28 cellular contexts compared by ENCODE assay signal in the genomic region with DNA sequence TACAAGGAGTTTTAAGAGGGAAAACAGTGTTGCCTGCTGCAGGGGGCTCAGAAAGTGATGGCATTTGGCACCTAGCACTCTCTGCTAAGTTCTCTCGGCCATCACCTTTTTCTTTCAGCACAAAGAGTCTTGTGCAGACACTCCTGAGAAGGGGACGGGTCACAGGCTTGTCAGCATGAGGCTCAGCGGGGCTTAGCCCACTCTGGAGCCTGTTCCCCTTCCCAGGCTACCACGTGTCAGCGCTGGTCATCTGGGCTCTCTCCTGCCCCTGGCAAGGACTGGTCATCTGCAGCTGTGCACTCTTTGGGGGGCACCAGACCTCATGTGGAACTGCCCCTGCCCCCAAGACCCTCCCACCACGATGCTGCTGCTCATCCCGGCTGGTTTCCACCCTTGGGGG.
"Had no signal": no experiment of that assay in that cellular context is flagged by ENCODE, and none has a peak within 500 bp of the region (broad histone marks: within the 10 kb centered on the region; RNA-seq: fewer than 3 reads in every experiment).

No MANE protein-coding gene starts in this region.

- H3K36me3 Mint-ChIP-seq: naive thymus-derived CD8-positive, alpha-beta T cell; natural killer cell treated with Interleukin-12 subunit alpha and Interleukin-12 subunit beta and Interleukin-15 and Interleukin-18, amount 100 ng/mL, for 72 hours; stimulated activated effector memory CD8-positive, alpha-beta T cell treated with anti-CD3 and anti-CD28 coated beads, Interleukin-12 subunit alpha, Interleukin-12 subunit beta, amount 100 ng/mL, for 72 hours; stimulated activated naive B cell treated with anti-CD40 and anti-IgM and Interleukin-4, amounts not matched to agents 10 μg/mL and 1 μg/mL and 100 μg/mL, for 72 hours had no signal

- DNase-seq: naive thymus-derived CD8-positive, alpha-beta T cell; nephron progenitor cell; nucleus accumbens; pancreas; right cardiac atrium; right lobe of liver; sigmoid colon; small intestine; stimulated activated CD4-positive, alpha-beta T cell treated with anti-CD3 and anti-CD28 coated beads, Interleukin-15, amount 100 ng/mL, for 24 hours; stimulated activated CD4-positive, alpha-beta T cell treated with anti-CD3 and anti-CD28 coated beads, Interleukin-2, amount 100 ng/mL, for 24 hours; stimulated activated CD4-positive, alpha-beta T cell treated with anti-CD3 and anti-CD28 coated beads, Interleukin-2, amount 100 ng/mL, for 48 hours; stimulated activated CD4-positive, alpha-beta T cell treated with anti-CD3 and anti-CD28 coated beads, Interleukin-4, amount 100 ng/mL, for 24 hours; stimulated activated naive B cell treated with anti-CD40 and anti-IgM and Interleukin-4, amounts not matched to agents 10 μg/mL and 1 μg/mL and 100 μg/mL, for 72 hours; stimulated activated naive CD4-positive, alpha-beta T cell treated with Interleukin-2 at 50 U/mL for 16 hours; stomach; thyroid gland; trophoblast cell; upper lobe of left lung had no signal

- H3K9me3 Mint-ChIP-seq: naive thymus-derived CD8-positive, alpha-beta T cell; natural killer cell treated with Interleukin-12 subunit alpha and Interleukin-12 subunit beta and Interleukin-15 and Interleukin-18, amount 100 ng/mL, for 72 hours; nephron progenitor cell; neural crest cell; stimulated activated effector memory CD8-positive, alpha-beta T cell treated with anti-CD3 and anti-CD28 coated beads, Interleukin-12 subunit alpha, Interleukin-12 subunit beta, amount 100 ng/mL, for 72 hours; stimulated activated naive B cell treated with anti-CD40 and anti-IgM and Interleukin-4, amounts not matched to agents 10 μg/mL and 1 μg/mL and 100 μg/mL, for 72 hours; stimulated activated naive CD8-positive, alpha-beta T cell treated with anti-CD3 and anti-CD28 coated beads, Interleukin-15, Interleukin-2, amounts not matched to agents 100 ng/mL and 50 ng/mL, for 24 hours had no signal

- H3K4me1 Mint-ChIP-seq: neural crest cell had no signal

- H3K4me1 ChIP-seq: pancreas, prostate gland, right lobe of liver, vagina had no signal

- H3K36me3 ChIP-seq: neutrophil, pancreas, prostate gland, right lobe of liver, sigmoid colon, stomach, thoracic aorta, thyroid gland, tibial nerve, upper lobe of left lung, vagina had no signal

- FAIRE-seq: pancreas, small intestine, urothelium cell line had no signal

- ATAC-seq: naive thymus-derived CD8-positive, alpha-beta T cell; natural killer cell treated with Interleukin-12 subunit alpha and Interleukin-12 subunit beta and Interleukin-15 and Interleukin-18, amount 100 ng/mL, for 72 hours; pancreas; right cardiac atrium; stimulated activated effector memory CD8-positive, alpha-beta T cell treated with anti-CD3 and anti-CD28 coated beads, Interleukin-12 subunit alpha, Interleukin-12 subunit beta, amount 100 ng/mL, for 72 hours; stimulated activated naive B cell treated with anti-CD40 and anti-IgM and Interleukin-4, amounts not matched to agents 10 μg/mL and 1 μg/mL and 100 μg/mL, for 72 hours had no signal

- H3K27me3 ChIP-seq: right lobe of liver, thyroid gland, tibial nerve, upper lobe of left lung, vagina had no signal

- H3K4me3 Mint-ChIP-seq: naive thymus-derived CD8-positive, alpha-beta T cell; natural killer cell treated with Interleukin-12 subunit alpha and Interleukin-12 subunit beta and Interleukin-15 and Interleukin-18, amount 100 ng/mL, for 72 hours; nephron progenitor cell; neural crest cell; stimulated activated effector memory CD8-positive, alpha-beta T cell treated with anti-CD3 and anti-CD28 coated beads, Interleukin-12 subunit alpha, Interleukin-12 subunit beta, amount 100 ng/mL, for 72 hours; stimulated activated naive B cell treated with anti-CD40 and anti-IgM and Interleukin-4, amounts not matched to agents 10 μg/mL and 1 μg/mL and 100 μg/mL, for 72 hours; stimulated activated naive CD8-positive, alpha-beta T cell treated with anti-CD3 and anti-CD28 coated beads, Interleukin-15, Interleukin-2, amounts not matched to agents 100 ng/mL and 50 ng/mL, for 24 hours had no signal

- H3K27ac ChIP-seq: neutrophil, pancreas, prostate gland, right lobe of liver, sigmoid colon, stomach, thoracic aorta, thyroid gland, tibial nerve, upper lobe of left lung, vagina had no signal

- H3K27ac Mint-ChIP-seq: naive thymus-derived CD8-positive, alpha-beta T cell; natural killer cell treated with Interleukin-12 subunit alpha and Interleukin-12 subunit beta and Interleukin-15 and Interleukin-18, amount 100 ng/mL, for 72 hours; nephron progenitor cell; stimulated activated effector memory CD8-positive, alpha-beta T cell treated with anti-CD3 and anti-CD28 coated beads, Interleukin-12 subunit alpha, Interleukin-12 subunit beta, amount 100 ng/mL, for 72 hours; stimulated activated naive B cell treated with anti-CD40 and anti-IgM and Interleukin-4, amounts not matched to agents 10 μg/mL and 1 μg/mL and 100 μg/mL, for 72 hours; stimulated activated naive CD8-positive, alpha-beta T cell treated with anti-CD3 and anti-CD28 coated beads, Interleukin-15, Interleukin-2, amounts not matched to agents 100 ng/mL and 50 ng/mL, for 24 hours had no signal

- H3K9me3 ChIP-seq: neutrophil, pancreas, prostate gland, right lobe of liver, sigmoid colon, stomach, thoracic aorta, thyroid gland, tibial nerve, upper lobe of left lung, vagina had no signal

- H3K4me3 ChIP-seq: pancreas, prostate gland, right lobe of liver, sigmoid colon, stomach, thoracic aorta, thyroid gland, tibial nerve, upper lobe of left lung, vagina had no signal
